Comparison of ENCODE assay signal across 11 cellular contexts in genomic region chr1:183739082-183739481, GRCh38.
"Had no signal": no experiment of that assay in that cellular context is flagged by ENCODE, and none has a peak within 500 bp of the region (broad histone marks: within the 10 kb centered on the region; RNA-seq: fewer than 3 reads in every experiment).

No MANE protein-coding gene starts in this region.

- H3K4me3 ChIP-seq: colonic mucosa, gastroesophageal sphincter, uterus had no signal

- H3K36me3 ChIP-seq: colonic mucosa, gastroesophageal sphincter, uterus had no signal

- H3K9me3 Mint-ChIP-seq: T-helper 1 cell treated with Interleukin-12 subunit alpha and Interleukin-12 subunit beta and Interleukin-4 antibody, amounts not matched to agents 30 μg/mL and 1 μg/mL, for 36 hours had no signal

- H3K4me3 Mint-ChIP-seq: T-helper 1 cell treated with Interleukin-12 subunit alpha and Interleukin-12 subunit beta and Interleukin-4 antibody, amounts not matched to agents 30 μg/mL and 1 μg/mL, for 36 hours had no signal

- ATAC-seq: gastroesophageal sphincter had no signal

- FAIRE-seq: astrocyte, keratinocyte had no signal

- DNase-seq: activated CD4-positive, alpha-beta T cell treated with anti-CD3 and anti-CD28 coated beads, Interleukin-2, amount 50 U/mL, for 1 hour; activated T-cell treated with anti-CD3 and anti-CD28 coated beads, Interleukin-2, amount 50 U/mL, for 48 hours; colonic mucosa; effector CD4-positive, alpha-beta T cell; stimulated activated CD4-positive, alpha-beta T cell treated with anti-CD3 and anti-CD28 coated beads, Interleukin-4, amount 100 ng/mL, for 4 hours; uterus had no signal

- H3K4me1 ChIP-seq: colonic mucosa, parathyroid adenoma had no signal

- H3K9me3 ChIP-seq: colonic mucosa, gastroesophageal sphincter, uterus had no signal

- H3K27ac Mint-ChIP-seq: T-helper 1 cell treated with Interleukin-12 subunit alpha and Interleukin-12 subunit beta and Interleukin-4 antibody, amounts not matched to agents 30 μg/mL and 1 μg/mL, for 36 hours had no signal

- H2AFZ ChIP-seq: parathyroid adenoma had no signal

- H3K9ac ChIP-seq: parathyroid adenoma had no signal

- H3K27ac ChIP-seq: colonic mucosa, gastroesophageal sphincter, parathyroid adenoma, uterus had no signal

- H3K27me3 ChIP-seq: colonic mucosa, gastroesophageal sphincter, uterus had no signal

- H3K79me2 ChIP-seq: parathyroid adenoma had no signal
